In the genomic region with DNA sequence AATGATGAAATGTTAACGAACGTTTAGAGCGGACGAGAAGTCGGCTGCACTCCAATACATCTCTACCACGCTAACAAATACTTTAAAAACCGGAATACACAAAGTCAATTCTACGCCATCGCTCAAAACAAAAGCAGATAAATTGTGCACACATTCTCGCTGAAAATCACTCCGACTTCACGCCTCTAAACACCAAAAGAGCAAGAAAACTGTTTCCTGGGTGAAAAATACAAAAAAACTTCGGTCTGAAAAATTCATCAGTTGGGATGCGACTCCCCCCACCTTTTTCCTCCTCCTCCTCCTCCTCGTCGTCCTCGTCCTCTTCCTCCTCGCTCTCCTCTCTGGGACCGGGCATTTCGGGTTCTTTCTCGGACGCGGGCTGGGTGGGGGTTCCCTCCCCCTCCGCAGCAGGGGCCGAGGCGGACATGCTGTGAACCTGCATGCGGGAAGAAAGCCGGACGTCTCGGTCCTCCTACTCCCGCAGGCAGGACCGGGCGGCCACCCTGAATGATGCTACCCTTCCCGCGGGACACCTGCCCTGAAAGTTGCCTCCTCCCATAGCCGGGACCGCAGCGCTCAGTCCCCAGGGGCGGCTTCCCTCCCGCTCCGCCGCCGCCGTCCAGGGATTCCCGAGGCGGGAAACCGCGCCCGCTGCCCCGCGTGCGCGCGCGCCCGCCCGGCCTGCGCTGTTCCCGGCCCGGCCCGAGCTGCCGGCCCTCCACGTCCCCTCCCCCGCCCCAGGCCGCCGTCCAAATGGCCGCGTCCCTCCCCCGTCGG, we compare ENCODE assay signal across 8 cellular contexts. TPM values are rescaled to one million over a fixed set of nuclear protein-coding genes. Genes with fewer than 3 reads are reported as not detected.
DNase-seq lines count a peak whose midpoint lies in the region; ATAC-seq and TF ChIP-seq lines count a peak whose summit lies in the region.

No MANE protein-coding gene starts in this region.

- POLR2A ChIA-PET in HEK293 (lab: Yijun Ruan, JAX), result interaction anchor here (0.6 to 1.5 kb wide), 7 partner anchors 14 to 1574 kb away, joined by 3 to 5 read pairs (median 4); no protein-coding TSS in a partner anchor

- DNase-seq in NCI-H2081 (lab: John Stamatoyannopoulos, UW), result peak; percentile 76
- DNase-seq in NCI-H2081 treated with DMSO at 0.1 percent for 48 hours (lab: John Stamatoyannopoulos, UW), result no peak
- peak; percentile 40 for DNase-seq in NB4 (ENCODE audit: low read depth)
- DNase-seq in activated T-cell treated with anti-CD3 and anti-CD28 coated beads for 4 hours, result peak; percentile 18
- DNase-seq in esophagus muscularis mucosa (ENCODE audit: extremely low spot score), result no peak
- DNase-seq in thoracic aorta (ENCODE audit: low spot score), result no peak

- peaks cover 12 to 33% of the 10 kb centered on the region in 2 experiments for H3K36me3 ChIP-seq in HEK293 (ENCODE audit: control insufficient read depth in 2 of 2, insufficient read depth in 1 of 2, low read length in 2 of 2)
- H3K36me3 ChIP-seq in esophagus muscularis mucosa, result peaks cover 0 to 5% (median 0%) of the 10 kb centered on the region in 4 donors
- H3K36me3 ChIP-seq in mucosa of rectum (ENCODE audit: control insufficient read depth in 2 of 2, insufficient read depth in 2 of 2, low read length in 2 of 2), result peaks cover 0 to 3% of the 10 kb centered on the region in 2 donors
- H3K36me3 ChIP-seq in thoracic aorta, result no peaks in the 10 kb centered on the region

- CTCF ChIA-PET in HEK293 (lab: Yijun Ruan, JAX), result no interaction called here

- H3K4me1 ChIP-seq in HEK293 (ENCODE audit: control insufficient read depth, insufficient read depth, low read length) (peaks cover 20% of the 10 kb centered on the region), esophagus muscularis mucosa (peaks cover 33 to 46% (median 41%) of the 10 kb centered on the region in 4 donors), mucosa of rectum (ENCODE audit: control insufficient read depth in 2 of 2, insufficient read depth in 2 of 2, low read length in 2 of 2) (peaks cover 0 to 3% of the 10 kb centered on the region in 2 donors), thoracic aorta (ENCODE audit: control insufficient read depth in 1 of 2, low read depth in 2 of 2) (peaks cover 17 to 24% of the 10 kb centered on the region in 2 donors)

- WGBS in esophagus muscularis mucosa, result under 1% methylated on average over 29 of the region's 70 CpGs

- H3K4me3 ChIP-seq in HEK293 (ENCODE audit: low read depth, low read length), result peak overlapping the region; percentile 95
- H3K4me3 ChIP-seq in NB4 (ENCODE audit: low read depth, low read length), result peak overlapping the region; percentile 93
- H3K4me3 ChIP-seq in esophagus muscularis mucosa, result peak overlapping the region; percentile 82 to 98 (median 94)
- peak overlapping the region; percentile 88 to 90 for H3K4me3 ChIP-seq in mucosa of rectum (ENCODE audit: low read length in 2 of 2)
- H3K4me3 ChIP-seq in thoracic aorta, result peak overlapping the region; percentile 85

- no peaks in the 10 kb centered on the region for H3K27me3 ChIP-seq in esophagus muscularis mucosa
- H3K27me3 ChIP-seq in mucosa of rectum (ENCODE audit: control insufficient read depth in 2 of 2, insufficient read depth in 2 of 2, low read length in 2 of 2), result no peaks in the 10 kb centered on the region
- no peaks in the 10 kb centered on the region for H3K27me3 ChIP-seq in thoracic aorta (replicated peaks; ENCODE audit: insufficient read depth)

- H3K9ac ChIP-seq in mucosa of rectum (ENCODE audit: low read depth in 1 of 2, low read length in 2 of 2), result peak overlapping the region; percentile 83 to 88

- no peaks in the 10 kb centered on the region for H3K9me3 ChIP-seq in HEK293 (ENCODE audit: control insufficient read depth, insufficient read depth, low read depth, low read length)
- no peaks in the 10 kb centered on the region for H3K9me3 ChIP-seq in esophagus muscularis mucosa
- H3K9me3 ChIP-seq in mucosa of rectum (ENCODE audit: control insufficient read depth in 2 of 2, low read length in 2 of 2), result no peaks in the 10 kb centered on the region
- H3K9me3 ChIP-seq in thoracic aorta, result no peaks in the 10 kb centered on the region

- intact Hi-C loops in esophagus muscularis mucosa (cut with DNase I), result loop anchor here (5.0 kb wide), 2 partner anchors 106 to 124 kb away; a partner anchor contains a TSS

- TF ChIP-seq CTCF in HEK293 (tag by site-specific recombination; IDR thresholded peaks at IDR 0.05) (peak; percentile 4; the same call in 1 of the 2 replicates), NB4 (IDR thresholded peaks at IDR 0.05; ENCODE audit: low read depth, low read length) (no peak), esophagus muscularis mucosa (IDR thresholded peaks at IDR 0.05) (no peak), thoracic aorta (IDR thresholded peaks at IDR 0.05) (no peak)

- no peak for TF ChIP-seq EP300 in esophagus muscularis mucosa (IDR thresholded peaks at IDR 0.05)

- peak overlapping the region; percentile 98 for H3K27ac ChIP-seq in HEK293 (ENCODE audit: extremely low read depth, low read depth, low read length)
- H3K27ac ChIP-seq in esophagus muscularis mucosa (replicated peaks in 1 of 4), result peak overlapping the region; percentile 96 to 99 (median 98)
- H3K27ac ChIP-seq in mucosa of rectum (ENCODE audit: low read depth in 2 of 2, low read length in 2 of 2), result peak overlapping the region; percentile 93 to 98
- peak overlapping the region; percentile 93 to 97 for H3K27ac ChIP-seq in thoracic aorta

- peak; percentile 84 for ATAC-seq in thoracic aorta (ENCODE audit: insufficient number of reproducible peaks, low FRiP score, low read depth)

- TF ChIP-seq POLR2A in NB4 (IDR thresholded peaks at IDR 0.05; ENCODE audit: extremely low read depth, insufficient read length) (no peak), esophagus muscularis mucosa (IDR thresholded peaks at IDR 0.05; ENCODE audit: low read depth) (no peak)

TF ChIP-seq in HEK293, 187 proteins besides CTCF, POLR2A, EP300 and RAD21 (continues in another document):
- TF ChIP-seq, protein P1, sequence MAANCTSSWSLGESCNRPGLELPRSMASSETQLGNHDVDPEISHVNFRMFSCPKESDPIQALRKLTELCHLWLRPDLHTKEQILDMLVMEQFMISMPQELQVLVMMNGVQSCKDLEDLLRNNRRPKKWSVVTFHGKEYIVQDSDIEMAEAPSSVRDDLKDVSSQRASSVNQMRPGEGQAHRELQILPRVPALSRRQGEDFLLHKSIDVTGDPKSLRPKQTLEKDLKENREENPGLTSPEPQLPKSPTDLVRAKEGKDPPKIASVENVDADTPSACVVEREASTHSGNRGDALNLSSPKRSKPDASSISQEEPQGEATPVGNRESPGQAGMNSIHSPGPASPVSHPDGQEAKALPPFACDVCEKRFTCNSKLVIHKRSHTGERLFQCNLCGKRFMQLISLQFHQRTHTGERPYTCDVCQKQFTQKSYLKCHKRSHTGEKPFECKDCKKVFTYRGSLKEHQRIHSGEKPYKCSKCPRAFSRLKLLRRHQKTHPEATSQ (tag by site-specific recombination; IDR thresholded peaks at IDR 0.05), result no peak
- no peak for TF ChIP-seq ZNF433 (tag by site-specific recombination; IDR thresholded peaks at IDR 0.05; ENCODE audit: low read depth)
- no peak for TF ChIP-seq ZNF214 (tag by site-specific recombination; IDR thresholded peaks at IDR 0.05; ENCODE audit: borderline replicate concordance)
- TF ChIP-seq ZXDB (tag by site-specific recombination; IDR thresholded peaks at IDR 0.05), result peak; percentile 99
- TF ChIP-seq ZNF311 (tag by site-specific recombination; IDR thresholded peaks at IDR 0.05; ENCODE audit: borderline replicate concordance), result no peak
- TF ChIP-seq, protein P2, sequence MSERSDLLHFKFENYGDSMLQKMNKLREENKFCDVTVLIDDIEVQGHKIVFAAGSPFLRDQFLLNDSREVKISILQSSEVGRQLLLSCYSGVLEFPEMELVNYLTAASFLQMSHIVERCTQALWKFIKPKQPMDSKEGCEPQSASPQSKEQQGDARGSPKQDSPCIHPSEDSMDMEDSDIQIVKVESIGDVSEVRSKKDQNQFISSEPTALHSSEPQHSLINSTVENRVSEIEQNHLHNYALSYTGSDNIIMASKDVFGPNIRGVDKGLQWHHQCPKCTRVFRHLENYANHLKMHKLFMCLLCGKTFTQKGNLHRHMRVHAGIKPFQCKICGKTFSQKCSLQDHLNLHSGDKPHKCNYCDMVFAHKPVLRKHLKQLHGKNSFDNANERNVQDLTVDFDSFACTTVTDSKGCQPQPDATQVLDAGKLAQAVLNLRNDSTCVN (tag by site-specific recombination; optimal IDR thresholded peaks at IDR 0.05), result peak; percentile 90
- peak; percentile 46; the same call in 1 of the 2 replicates for TF ChIP-seq ZEB2 (tag by site-specific recombination; IDR thresholded peaks at IDR 0.05)
- TF ChIP-seq, protein P3, sequence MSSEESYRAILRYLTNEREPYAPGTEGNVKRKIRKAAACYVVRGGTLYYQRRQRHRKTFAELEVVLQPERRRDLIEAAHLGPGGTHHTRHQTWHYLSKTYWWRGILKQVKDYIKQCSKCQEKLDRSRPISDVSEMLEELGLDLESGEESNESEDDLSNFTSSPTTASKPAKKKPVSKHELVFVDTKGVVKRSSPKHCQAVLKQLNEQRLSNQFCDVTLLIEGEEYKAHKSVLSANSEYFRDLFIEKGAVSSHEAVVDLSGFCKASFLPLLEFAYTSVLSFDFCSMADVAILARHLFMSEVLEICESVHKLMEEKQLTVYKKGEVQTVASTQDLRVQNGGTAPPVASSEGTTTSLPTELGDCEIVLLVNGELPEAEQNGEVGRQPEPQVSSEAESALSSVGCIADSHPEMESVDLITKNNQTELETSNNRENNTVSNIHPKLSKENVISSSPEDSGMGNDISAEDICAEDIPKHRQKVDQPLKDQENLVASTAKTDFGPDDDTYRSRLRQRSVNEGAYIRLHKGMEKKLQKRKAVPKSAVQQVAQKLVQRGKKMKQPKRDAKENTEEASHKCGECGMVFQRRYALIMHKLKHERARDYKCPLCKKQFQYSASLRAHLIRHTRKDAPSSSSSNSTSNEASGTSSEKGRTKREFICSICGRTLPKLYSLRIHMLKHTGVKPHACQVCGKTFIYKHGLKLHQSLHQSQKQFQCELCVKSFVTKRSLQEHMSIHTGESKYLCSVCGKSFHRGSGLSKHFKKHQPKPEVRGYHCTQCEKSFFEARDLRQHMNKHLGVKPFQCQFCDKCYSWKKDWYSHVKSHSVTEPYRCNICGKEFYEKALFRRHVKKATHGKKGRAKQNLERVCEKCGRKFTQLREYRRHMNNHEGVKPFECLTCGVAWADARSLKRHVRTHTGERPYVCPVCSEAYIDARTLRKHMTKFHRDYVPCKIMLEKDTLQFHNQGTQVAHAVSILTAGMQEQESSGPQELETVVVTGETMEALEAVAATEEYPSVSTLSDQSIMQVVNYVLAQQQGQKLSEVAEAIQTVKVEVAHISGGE (tag by site-specific recombination; conservative IDR thresholded peaks at IDR 0.05; ENCODE audit: low read depth), result 0 out of 2 replicates have a peak, but pooled peaks have one; percentile 6
- no peak for TF ChIP-seq YY1 (tag by site-specific recombination; IDR thresholded peaks at IDR 0.05)
- no peak for TF ChIP-seq ZNF530 (tag by site-specific recombination; IDR thresholded peaks at IDR 0.05; ENCODE audit: low read depth)

RNA-seq across cellular contexts. Expression of a gene that starts 0.6 kb away (rescaled TPM):
- total RNA-seq in esophagus muscularis mucosa, result 100 to 1,000 TPM; 134 to 189 (median 142) TPM
- total RNA-seq in thoracic aorta, result 100 to 1,000 TPM in 1 of 2 donors, 10 to 100 TPM in 1; 72.6 to 130 TPM

Comparison
In these comparisons a context has a peak if more than half of its experiments do, and no peak if none do; other contexts are left out.
1. DNase-seq: peak in NCI-H2081 (2 of 2), NB4 (single experiment) and activated T-cell treated with anti-CD3 and anti-CD28 coated beads for 4 hours (single experiment); none in NCI-H2081 treated with DMSO at 0.1 percent for 48 hours (single experiment), esophagus muscularis mucosa (single experiment) and thoracic aorta (single experiment).
2. Peak in every context shown above with its lines, with median percentiles within 50 percentile points of each other: H3K27ac ChIP-seq and H3K4me3 ChIP-seq.